13 cellular contexts compared by ENCODE assay signal in the genomic region with DNA sequence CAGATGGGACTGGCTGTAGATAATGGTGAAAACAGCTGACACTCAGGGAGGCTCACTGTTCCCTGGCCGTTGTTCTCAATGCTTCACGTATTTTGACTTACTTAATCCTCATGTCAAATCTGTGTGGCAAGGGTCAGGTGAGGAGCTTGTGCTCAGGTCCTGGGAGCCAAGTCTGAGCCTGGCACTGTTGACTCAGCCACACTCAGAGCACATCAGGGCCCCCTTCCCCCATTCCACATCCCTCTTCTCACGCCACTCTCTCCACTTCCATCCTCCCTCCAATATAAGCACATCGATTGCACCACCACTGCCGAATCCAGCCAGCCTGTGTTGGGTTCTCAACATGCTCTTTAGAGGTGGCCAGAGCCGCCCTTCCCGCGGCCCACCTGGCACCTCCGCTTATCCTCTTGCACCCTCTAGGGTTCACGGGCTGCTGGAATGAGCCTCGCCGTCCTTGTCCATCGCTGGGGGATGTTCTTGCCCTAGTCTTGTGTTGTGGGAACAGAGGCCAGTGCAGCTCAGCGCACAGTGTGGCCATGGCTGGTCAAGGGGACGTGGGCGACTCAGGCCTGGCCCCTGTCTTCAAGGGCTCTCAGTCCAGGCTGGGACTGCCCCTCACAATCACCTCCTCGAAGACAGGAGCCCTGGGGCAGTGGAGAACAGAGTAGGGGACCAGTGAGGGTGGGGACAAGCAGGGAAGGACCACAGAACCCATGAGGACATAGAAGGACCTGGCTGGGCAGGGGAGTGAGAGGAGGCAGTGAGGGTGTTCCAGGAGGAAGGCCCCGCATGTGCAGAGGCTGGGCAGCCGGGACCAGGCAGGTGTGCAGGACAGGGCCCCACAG. TPM values are rescaled to one million over a fixed set of nuclear protein-coding genes. Genes with fewer than 3 reads are reported as not detected.
DNase-seq lines count a peak whose midpoint lies in the region; TF ChIP-seq lines count a peak whose summit lies in the region.
"Had no signal": no experiment of that assay in that cellular context is flagged by ENCODE, and none has a peak within 500 bp of the region (broad histone marks: within the 10 kb centered on the region; RNA-seq: fewer than 3 reads in every experiment).

No MANE protein-coding gene starts in this region.

- CTCF ChIA-PET in HEK293T (lab: Yijun Ruan, JAX) = no interaction called here

- no peaks in the 10 kb centered on the region for H3K27me3 ChIP-seq in prostate gland (replicated peaks; ENCODE audit: insufficient read depth)
- H3K27me3 ChIP-seq: suprapubic skin had no signal

- DNase-seq in AG09309 (ENCODE audit: low read depth) (peak; percentile 83), LHCN-M2 (ENCODE audit: low read depth) (peak; percentile 100), coronary artery (ENCODE audit: low spot score) (peak; percentile 66), mesenteric fat pad (ENCODE audit: low spot score) (peak; percentile 72), COLO668 (lab: John Stamatoyannopoulos, UW; ENCODE audit: unreplicated experiment) (no peak), HEK293T (ENCODE audit: extremely low spot score) (no peak), prostate gland (ENCODE audit: low spot score) (no peak)
- no peak for DNase-seq in activated CD4-positive, CD25-positive, alpha-beta regulatory T cell treated with anti-CD3 and anti-CD28 coated beads, Interleukin-2, amount 50 U/mL, for 72 hours
- DNase-seq: activated CD8-positive, alpha-beta memory T cell treated with anti-CD3 and anti-CD28 coated beads, Interleukin-2, amount 50 U/mL, for 4 hours; Karpas-422 had no signal

- POLR2A ChIA-PET in HEK293T (lab: Yijun Ruan, JAX) = no interaction called here

- intact Hi-C loops in prostate gland (cut with DNase I) = no loop called here

- H3K36me3 ChIP-seq in prostate gland = no peaks in the 10 kb centered on the region

- TF ChIP-seq CTCF in AG09309 (IDR thresholded peaks at IDR 0.05; ENCODE audit: control insufficient read depth, insufficient read depth, low read depth, low read length, missing control alignments) (no peak), coronary artery (IDR thresholded peaks at IDR 0.05) (no peak), prostate gland (IDR thresholded peaks at IDR 0.05) (no peak)

- no peaks in the 10 kb centered on the region for H3K9me3 ChIP-seq in prostate gland
- H3K9me3 ChIP-seq: suprapubic skin had no signal

- H3K27ac ChIP-seq in coronary artery (no peak overlapping the region), prostate gland (no peak overlapping the region)
- H3K27ac ChIP-seq: C4-2B, epithelial cell of prostate, suprapubic skin had no signal

- H3K4me1 ChIP-seq in prostate gland (replicated peaks) = no peaks in the 10 kb centered on the region
- H3K4me1 ChIP-seq: suprapubic skin had no signal

- no peak overlapping the region for H3K4me3 ChIP-seq in AG09309 (ENCODE audit: control insufficient read depth, low read depth, low read length)
- no peak overlapping the region for H3K4me3 ChIP-seq in coronary artery
- no peak overlapping the region for H3K4me3 ChIP-seq in prostate gland
- H3K4me3 ChIP-seq: suprapubic skin had no signal

- no peak for TF ChIP-seq POLR2A in prostate gland (IDR thresholded peaks at IDR 0.05)

- 86% methylated on average over 18 of the region's 19 CpGs for WGBS in prostate gland

TF ChIP-seq in HEK293T, 16 proteins besides CTCF, POLR2A, EP300 and RAD21:
- TF ChIP-seq BHLHE40 (IDR thresholded peaks at IDR 0.05; ENCODE audit: borderline replicate concordance) = no peak
- TF ChIP-seq ZNF384 (IDR thresholded peaks at IDR 0.05) = no peak
- no peak for TF ChIP-seq ELF4 (IDR thresholded peaks at IDR 0.05)
- TF ChIP-seq, protein P1, sequence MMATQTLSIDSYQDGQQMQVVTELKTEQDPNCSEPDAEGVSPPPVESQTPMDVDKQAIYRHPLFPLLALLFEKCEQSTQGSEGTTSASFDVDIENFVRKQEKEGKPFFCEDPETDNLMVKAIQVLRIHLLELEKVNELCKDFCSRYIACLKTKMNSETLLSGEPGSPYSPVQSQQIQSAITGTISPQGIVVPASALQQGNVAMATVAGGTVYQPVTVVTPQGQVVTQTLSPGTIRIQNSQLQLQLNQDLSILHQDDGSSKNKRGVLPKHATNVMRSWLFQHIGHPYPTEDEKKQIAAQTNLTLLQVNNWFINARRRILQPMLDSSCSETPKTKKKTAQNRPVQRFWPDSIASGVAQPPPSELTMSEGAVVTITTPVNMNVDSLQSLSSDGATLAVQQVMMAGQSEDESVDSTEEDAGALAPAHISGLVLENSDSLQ (IDR thresholded peaks at IDR 0.05) = no peak
- no peak for TF ChIP-seq L3MBTL2 (conservative IDR thresholded peaks at IDR 0.05)
- no peak for TF ChIP-seq NFRKB (IDR thresholded peaks at IDR 0.05)
- TF ChIP-seq SP1 (IDR thresholded peaks at IDR 0.05) = no peak

RNA-seq across cellular contexts. Expression of a gene that starts 40.3 kb away (rescaled TPM):
- total RNA-seq in LHCN-M2 (2014; rRNA removed) (168 and 219 TPM in 2 replicates), mesenteric fat pad (16.6 TPM), prostate gland (10 to 100 TPM; 49.0 to 55.7 TPM)
- polyA plus RNA-seq in LHCN-M2 (2012) = 37.2 TPM

RNA-seq across cellular contexts. Expression of a gene that starts 42.9 kb away (rescaled TPM):
- total RNA-seq in LHCN-M2 (2014; rRNA removed) (18.0 and 18.3 TPM in 2 replicates), mesenteric fat pad (4.0 TPM), prostate gland (10 to 100 TPM in 1 of 2 donors, 1 to 10 TPM in 1; 7.6 to 11.0 TPM)
- polyA plus RNA-seq in LHCN-M2 (2012) = 3.9 TPM

Comparison
In these comparisons a context has a peak if more than half of its experiments do, and no peak if none do; other contexts are left out.
1. DNase-seq: peak in AG09309 (single experiment), LHCN-M2 (single experiment), coronary artery (single experiment) and mesenteric fat pad (single experiment); none in activated CD4-positive, CD25-positive, alpha-beta regulatory T cell treated with anti-CD3 and anti-CD28 coated beads, Interleukin-2, amount 50 U/mL, for 72 hours (single experiment), COLO668 (single experiment), HEK293T (single experiment) and prostate gland (single experiment).